In genomic region chr12:92432724-92433281, GRCh38 we compare ENCODE assay signal across 1 cellular context.
TF ChIP-seq lines count a peak whose summit lies in the region.

No MANE protein-coding gene starts in this region.

TF ChIP-seq in GM12878, 131 proteins besides CTCF, POLR2A, EP300 and RAD21 (continued from another document and continues in another):
- TF ChIP-seq, protein P1, sequence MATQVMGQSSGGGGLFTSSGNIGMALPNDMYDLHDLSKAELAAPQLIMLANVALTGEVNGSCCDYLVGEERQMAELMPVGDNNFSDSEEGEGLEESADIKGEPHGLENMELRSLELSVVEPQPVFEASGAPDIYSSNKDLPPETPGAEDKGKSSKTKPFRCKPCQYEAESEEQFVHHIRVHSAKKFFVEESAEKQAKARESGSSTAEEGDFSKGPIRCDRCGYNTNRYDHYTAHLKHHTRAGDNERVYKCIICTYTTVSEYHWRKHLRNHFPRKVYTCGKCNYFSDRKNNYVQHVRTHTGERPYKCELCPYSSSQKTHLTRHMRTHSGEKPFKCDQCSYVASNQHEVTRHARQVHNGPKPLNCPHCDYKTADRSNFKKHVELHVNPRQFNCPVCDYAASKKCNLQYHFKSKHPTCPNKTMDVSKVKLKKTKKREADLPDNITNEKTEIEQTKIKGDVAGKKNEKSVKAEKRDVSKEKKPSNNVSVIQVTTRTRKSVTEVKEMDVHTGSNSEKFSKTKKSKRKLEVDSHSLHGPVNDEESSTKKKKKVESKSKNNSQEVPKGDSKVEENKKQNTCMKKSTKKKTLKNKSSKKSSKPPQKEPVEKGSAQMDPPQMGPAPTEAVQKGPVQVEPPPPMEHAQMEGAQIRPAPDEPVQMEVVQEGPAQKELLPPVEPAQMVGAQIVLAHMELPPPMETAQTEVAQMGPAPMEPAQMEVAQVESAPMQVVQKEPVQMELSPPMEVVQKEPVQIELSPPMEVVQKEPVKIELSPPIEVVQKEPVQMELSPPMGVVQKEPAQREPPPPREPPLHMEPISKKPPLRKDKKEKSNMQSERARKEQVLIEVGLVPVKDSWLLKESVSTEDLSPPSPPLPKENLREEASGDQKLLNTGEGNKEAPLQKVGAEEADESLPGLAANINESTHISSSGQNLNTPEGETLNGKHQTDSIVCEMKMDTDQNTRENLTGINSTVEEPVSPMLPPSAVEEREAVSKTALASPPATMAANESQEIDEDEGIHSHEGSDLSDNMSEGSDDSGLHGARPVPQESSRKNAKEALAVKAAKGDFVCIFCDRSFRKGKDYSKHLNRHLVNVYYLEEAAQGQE (IDR thresholded peaks at IDR 0.05; ENCODE audit: low read depth, low read length), result no peak
- TF ChIP-seq PAX5 (IDR thresholded peaks at IDR 0.05; ENCODE audit: borderline replicate concordance, low read depth, low read length) (no peak), NR2C1 (IDR thresholded peaks at IDR 0.05) (no peak), JUNB (IDR thresholded peaks at IDR 0.05) (no peak), MYC (IDR thresholded peaks at IDR 0.05; ENCODE audit: insufficient read depth, insufficient read length, insufficient replicate concordance, low read length, severe bottlenecking) (no peak), BRCA1 (IDR thresholded peaks at IDR 0.05; ENCODE audit: low read depth, low read length) (no peak), USF1 (IDR thresholded peaks at IDR 0.05; ENCODE audit: borderline replicate concordance, extremely low read length, insufficient read depth, low read depth, low read length) (no peak), SMC3 (IDR thresholded peaks at IDR 0.05; ENCODE audit: borderline replicate concordance, low read length) (no peak), SUZ12 (IDR thresholded peaks at IDR 0.05; ENCODE audit: unreplicated experiment) (no peak), SP1 (IDR thresholded peaks at IDR 0.05; ENCODE audit: low read depth, low read length) (no peak), KAT2A (conservative IDR thresholded peaks at IDR 0.05; ENCODE audit: control insufficient read depth, low read depth, low read length) (no peak), IKZF1 (conservative IDR thresholded peaks at IDR 0.05) (peak; percentile 83), RB1 (IDR thresholded peaks at IDR 0.05; ENCODE audit: borderline replicate concordance) (no peak), BHLHE40 (IDR thresholded peaks at IDR 0.05; ENCODE audit: borderline replicate concordance in 1 of 2, low read depth in 2 of 2, low read length in 1 of 2) (peak; percentile 54 to 55; a peak in 1 of 4 replicates), RCOR1 (conservative IDR thresholded peaks at IDR 0.05; ENCODE audit: low read depth, low read length) (no peak), JUND (IDR thresholded peaks at IDR 0.05; ENCODE audit: low read depth, low read length) (no peak), HCFC1 (IDR thresholded peaks at IDR 0.05; ENCODE audit: low read length) (no peak), KDM1A (IDR thresholded peaks at IDR 0.05; ENCODE audit: borderline replicate concordance) (no peak), RBBP5 (conservative IDR thresholded peaks at IDR 0.05) (no peak), ZBTB40 (IDR thresholded peaks at IDR 0.05; ENCODE audit: borderline replicate concordance) (no peak), EGR1 (IDR thresholded peaks at IDR 0.05; ENCODE audit: borderline replicate concordance in 1 of 2, low read depth in 2 of 2, low read length in 2 of 2) (no peak), RUNX3 (IDR thresholded peaks at IDR 0.05; ENCODE audit: low read length) (peak; percentile 58; the same call in 1 of the 2 replicates), MEF2A (IDR thresholded peaks at IDR 0.05; ENCODE audit: insufficient read depth, low read depth, low read length) (no peak), IRF4 (IDR thresholded peaks at IDR 0.05; ENCODE audit: low read depth, low read length) (0 out of 2 replicates have a peak, but pooled peaks have one; percentile 37), BMI1 (IDR thresholded peaks at IDR 0.05; ENCODE audit: borderline replicate concordance) (peak; percentile 51; the same call in 1 of the 2 replicates)
- TF ChIP-seq, protein P2, sequence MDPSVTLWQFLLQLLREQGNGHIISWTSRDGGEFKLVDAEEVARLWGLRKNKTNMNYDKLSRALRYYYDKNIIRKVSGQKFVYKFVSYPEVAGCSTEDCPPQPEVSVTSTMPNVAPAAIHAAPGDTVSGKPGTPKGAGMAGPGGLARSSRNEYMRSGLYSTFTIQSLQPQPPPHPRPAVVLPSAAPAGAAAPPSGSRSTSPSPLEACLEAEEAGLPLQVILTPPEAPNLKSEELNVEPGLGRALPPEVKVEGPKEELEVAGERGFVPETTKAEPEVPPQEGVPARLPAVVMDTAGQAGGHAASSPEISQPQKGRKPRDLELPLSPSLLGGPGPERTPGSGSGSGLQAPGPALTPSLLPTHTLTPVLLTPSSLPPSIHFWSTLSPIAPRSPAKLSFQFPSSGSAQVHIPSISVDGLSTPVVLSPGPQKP (IDR thresholded peaks at IDR 0.05; ENCODE audit: low read depth, low read length), result no peak
- TF ChIP-seq, protein P3, sequence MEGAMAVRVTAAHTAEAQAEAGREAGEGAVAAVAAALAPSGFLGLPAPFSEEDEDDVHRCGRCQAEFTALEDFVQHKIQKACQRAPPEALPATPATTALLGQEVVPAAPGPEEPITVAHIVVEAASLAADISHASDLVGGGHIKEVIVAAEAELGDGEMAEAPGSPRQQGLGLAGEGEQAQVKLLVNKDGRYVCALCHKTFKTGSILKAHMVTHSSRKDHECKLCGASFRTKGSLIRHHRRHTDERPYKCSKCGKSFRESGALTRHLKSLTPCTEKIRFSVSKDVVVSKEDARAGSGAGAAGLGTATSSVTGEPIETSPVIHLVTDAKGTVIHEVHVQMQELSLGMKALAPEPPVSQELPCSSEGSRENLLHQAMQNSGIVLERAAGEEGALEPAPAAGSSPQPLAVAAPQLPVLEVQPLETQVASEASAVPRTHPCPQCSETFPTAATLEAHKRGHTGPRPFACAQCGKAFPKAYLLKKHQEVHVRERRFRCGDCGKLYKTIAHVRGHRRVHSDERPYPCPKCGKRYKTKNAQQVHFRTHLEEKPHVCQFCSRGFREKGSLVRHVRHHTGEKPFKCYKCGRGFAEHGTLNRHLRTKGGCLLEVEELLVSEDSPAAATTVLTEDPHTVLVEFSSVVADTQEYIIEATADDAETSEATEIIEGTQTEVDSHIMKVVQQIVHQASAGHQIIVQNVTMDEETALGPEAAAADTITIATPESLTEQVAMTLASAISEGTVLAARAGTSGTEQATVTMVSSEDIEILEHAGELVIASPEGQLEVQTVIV (IDR thresholded peaks at IDR 0.05; ENCODE audit: borderline replicate concordance, partially characterized antibody), result no peak
- TF ChIP-seq, protein P4, sequence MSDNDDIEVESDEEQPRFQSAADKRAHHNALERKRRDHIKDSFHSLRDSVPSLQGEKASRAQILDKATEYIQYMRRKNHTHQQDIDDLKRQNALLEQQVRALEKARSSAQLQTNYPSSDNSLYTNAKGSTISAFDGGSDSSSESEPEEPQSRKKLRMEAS (IDR thresholded peaks at IDR 0.05; ENCODE audit: low read depth, low read length), result no peak
- TF ChIP-seq, protein P5, sequence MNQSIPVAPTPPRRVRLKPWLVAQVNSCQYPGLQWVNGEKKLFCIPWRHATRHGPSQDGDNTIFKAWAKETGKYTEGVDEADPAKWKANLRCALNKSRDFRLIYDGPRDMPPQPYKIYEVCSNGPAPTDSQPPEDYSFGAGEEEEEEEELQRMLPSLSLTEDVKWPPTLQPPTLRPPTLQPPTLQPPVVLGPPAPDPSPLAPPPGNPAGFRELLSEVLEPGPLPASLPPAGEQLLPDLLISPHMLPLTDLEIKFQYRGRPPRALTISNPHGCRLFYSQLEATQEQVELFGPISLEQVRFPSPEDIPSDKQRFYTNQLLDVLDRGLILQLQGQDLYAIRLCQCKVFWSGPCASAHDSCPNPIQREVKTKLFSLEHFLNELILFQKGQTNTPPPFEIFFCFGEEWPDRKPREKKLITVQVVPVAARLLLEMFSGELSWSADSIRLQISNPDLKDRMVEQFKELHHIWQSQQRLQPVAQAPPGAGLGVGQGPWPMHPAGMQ (IDR thresholded peaks at IDR 0.05; ENCODE audit: borderline replicate concordance), result no peak
- TF ChIP-seq, protein P6, sequence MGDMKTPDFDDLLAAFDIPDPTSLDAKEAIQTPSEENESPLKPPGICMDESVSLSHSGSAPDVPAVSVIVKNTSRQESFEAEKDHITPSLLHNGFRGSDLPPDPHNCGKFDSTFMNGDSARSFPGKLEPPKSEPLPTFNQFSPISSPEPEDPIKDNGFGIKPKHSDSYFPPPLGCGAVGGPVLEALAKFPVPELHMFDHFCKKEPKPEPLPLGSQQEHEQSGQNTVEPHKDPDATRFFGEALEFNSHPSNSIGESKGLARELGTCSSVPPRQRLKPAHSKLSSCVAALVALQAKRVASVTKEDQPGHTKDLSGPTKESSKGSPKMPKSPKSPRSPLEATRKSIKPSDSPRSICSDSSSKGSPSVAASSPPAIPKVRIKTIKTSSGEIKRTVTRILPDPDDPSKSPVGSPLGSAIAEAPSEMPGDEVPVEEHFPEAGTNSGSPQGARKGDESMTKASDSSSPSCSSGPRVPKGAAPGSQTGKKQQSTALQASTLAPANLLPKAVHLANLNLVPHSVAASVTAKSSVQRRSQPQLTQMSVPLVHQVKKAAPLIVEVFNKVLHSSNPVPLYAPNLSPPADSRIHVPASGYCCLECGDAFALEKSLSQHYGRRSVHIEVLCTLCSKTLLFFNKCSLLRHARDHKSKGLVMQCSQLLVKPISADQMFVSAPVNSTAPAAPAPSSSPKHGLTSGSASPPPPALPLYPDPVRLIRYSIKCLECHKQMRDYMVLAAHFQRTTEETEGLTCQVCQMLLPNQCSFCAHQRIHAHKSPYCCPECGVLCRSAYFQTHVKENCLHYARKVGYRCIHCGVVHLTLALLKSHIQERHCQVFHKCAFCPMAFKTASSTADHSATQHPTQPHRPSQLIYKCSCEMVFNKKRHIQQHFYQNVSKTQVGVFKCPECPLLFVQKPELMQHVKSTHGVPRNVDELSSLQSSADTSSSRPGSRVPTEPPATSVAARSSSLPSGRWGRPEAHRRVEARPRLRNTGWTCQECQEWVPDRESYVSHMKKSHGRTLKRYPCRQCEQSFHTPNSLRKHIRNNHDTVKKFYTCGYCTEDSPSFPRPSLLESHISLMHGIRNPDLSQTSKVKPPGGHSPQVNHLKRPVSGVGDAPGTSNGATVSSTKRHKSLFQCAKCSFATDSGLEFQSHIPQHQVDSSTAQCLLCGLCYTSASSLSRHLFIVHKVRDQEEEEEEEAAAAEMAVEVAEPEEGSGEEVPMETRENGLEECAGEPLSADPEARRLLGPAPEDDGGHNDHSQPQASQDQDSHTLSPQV (IDR thresholded peaks at IDR 0.05), result no peak
- TF ChIP-seq, protein P7, sequence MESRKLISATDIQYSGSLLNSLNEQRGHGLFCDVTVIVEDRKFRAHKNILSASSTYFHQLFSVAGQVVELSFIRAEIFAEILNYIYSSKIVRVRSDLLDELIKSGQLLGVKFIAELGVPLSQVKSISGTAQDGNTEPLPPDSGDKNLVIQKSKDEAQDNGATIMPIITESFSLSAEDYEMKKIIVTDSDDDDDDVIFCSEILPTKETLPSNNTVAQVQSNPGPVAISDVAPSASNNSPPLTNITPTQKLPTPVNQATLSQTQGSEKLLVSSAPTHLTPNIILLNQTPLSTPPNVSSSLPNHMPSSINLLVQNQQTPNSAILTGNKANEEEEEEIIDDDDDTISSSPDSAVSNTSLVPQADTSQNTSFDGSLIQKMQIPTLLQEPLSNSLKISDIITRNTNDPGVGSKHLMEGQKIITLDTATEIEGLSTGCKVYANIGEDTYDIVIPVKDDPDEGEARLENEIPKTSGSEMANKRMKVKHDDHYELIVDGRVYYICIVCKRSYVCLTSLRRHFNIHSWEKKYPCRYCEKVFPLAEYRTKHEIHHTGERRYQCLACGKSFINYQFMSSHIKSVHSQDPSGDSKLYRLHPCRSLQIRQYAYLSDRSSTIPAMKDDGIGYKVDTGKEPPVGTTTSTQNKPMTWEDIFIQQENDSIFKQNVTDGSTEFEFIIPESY (IDR thresholded peaks at IDR 0.05), result no peak
- TF ChIP-seq, protein P8, sequence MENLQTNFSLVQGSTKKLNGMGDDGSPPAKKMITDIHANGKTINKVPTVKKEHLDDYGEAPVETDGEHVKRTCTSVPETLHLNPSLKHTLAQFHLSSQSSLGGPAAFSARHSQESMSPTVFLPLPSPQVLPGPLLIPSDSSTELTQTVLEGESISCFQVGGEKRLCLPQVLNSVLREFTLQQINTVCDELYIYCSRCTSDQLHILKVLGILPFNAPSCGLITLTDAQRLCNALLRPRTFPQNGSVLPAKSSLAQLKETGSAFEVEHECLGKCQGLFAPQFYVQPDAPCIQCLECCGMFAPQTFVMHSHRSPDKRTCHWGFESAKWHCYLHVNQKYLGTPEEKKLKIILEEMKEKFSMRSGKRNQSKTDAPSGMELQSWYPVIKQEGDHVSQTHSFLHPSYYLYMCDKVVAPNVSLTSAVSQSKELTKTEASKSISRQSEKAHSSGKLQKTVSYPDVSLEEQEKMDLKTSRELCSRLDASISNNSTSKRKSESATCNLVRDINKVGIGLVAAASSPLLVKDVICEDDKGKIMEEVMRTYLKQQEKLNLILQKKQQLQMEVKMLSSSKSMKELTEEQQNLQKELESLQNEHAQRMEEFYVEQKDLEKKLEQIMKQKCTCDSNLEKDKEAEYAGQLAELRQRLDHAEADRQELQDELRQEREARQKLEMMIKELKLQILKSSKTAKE (IDR thresholded peaks at IDR 0.05; ENCODE audit: low read depth, poor library complexity, severe bottlenecking), result no peak
